18 cellular contexts compared by ENCODE assay signal in genomic region chr3:190579514-190580137, GRCh38.
A peak's percentile ranks its signal among the peaks of the same experiment; 100 is the strongest.
DNase-seq lines count a peak whose midpoint lies in the region; ATAC-seq and TF ChIP-seq lines count a peak whose summit lies in the region.
"Had no signal": no experiment of that assay in that cellular context is flagged by ENCODE, and none has a peak within 500 bp of the region (broad histone marks: within the 10 kb centered on the region; RNA-seq: fewer than 3 reads in every experiment).

No MANE protein-coding gene starts in this region.

- H3K27me3 ChIP-seq in ACC112 (ENCODE audit: insufficient read depth, low read length): no peaks in the 10 kb centered on the region
- no peaks in the 10 kb centered on the region for H3K27me3 ChIP-seq in GM23248 (replicated peaks; ENCODE audit: insufficient read depth)
- no peaks in the 10 kb centered on the region for H3K27me3 ChIP-seq in foreskin keratinocyte
- no peaks in the 10 kb centered on the region for H3K27me3 ChIP-seq in transverse colon

- H3K4me1 ChIP-seq in ACC112 (ENCODE audit: control insufficient read depth, insufficient read depth, low read length, unreplicated experiment) (peaks cover 41% of the 10 kb centered on the region), GM23248 (ENCODE audit: insufficient read depth) (peaks cover 33% of the 10 kb centered on the region), foreskin keratinocyte (peaks cover 11% of the 10 kb centered on the region), transverse colon (no peaks in the 10 kb centered on the region)

- intact Hi-C loops in transverse colon (cut with DNase I; ENCODE audit: low total_unique reads): no loop called here

- H3K4me2 ChIP-seq in GM23248 (ENCODE audit: unreplicated experiment): no peak overlapping the region

- no peak for TF ChIP-seq CTCF in foreskin keratinocyte (conservative IDR thresholded peaks at IDR 0.05)
- no peak for TF ChIP-seq CTCF in transverse colon (IDR thresholded peaks at IDR 0.05)

- H3K9ac ChIP-seq in GM23248: no peak overlapping the region
- no peak overlapping the region for H3K9ac ChIP-seq in SK-N-MC (ENCODE audit: insufficient read length)

- H3K36me3 ChIP-seq in ACC112 (ENCODE audit: insufficient read depth, low read length): peaks cover 10% of the 10 kb centered on the region; the same call in 1 of the 2 replicates
- H3K36me3 ChIP-seq in GM23248 (ENCODE audit: low read depth): no peaks in the 10 kb centered on the region
- peaks cover 38% of the 10 kb centered on the region for H3K36me3 ChIP-seq in SK-N-MC (ENCODE audit: insufficient read depth, low read length)
- no peaks in the 10 kb centered on the region for H3K36me3 ChIP-seq in transverse colon

- H3F3A ChIP-seq in GM23248 (ENCODE audit: insufficient read depth): peaks cover 25% of the 10 kb centered on the region

- peak overlapping the region; percentile 94 for H3K27ac ChIP-seq in ACC112 (ENCODE audit: low read depth, low read length)
- H3K27ac ChIP-seq in GM23248: no peak overlapping the region
- peak overlapping the region; percentile 42; the same call in 1 of the 2 replicates for H3K27ac ChIP-seq in SK-N-MC
- H3K27ac ChIP-seq in foreskin keratinocyte: no peak overlapping the region
- no peak overlapping the region for H3K27ac ChIP-seq in transverse colon
- H3K27ac ChIP-seq: C4-2B had no signal

- ATAC-seq in foreskin keratinocyte: peak; percentile 88
- ATAC-seq: HCT116, PC-3 had no signal

- H3K4me3 ChIP-seq in ACC112 (ENCODE audit: low read depth, low read length) (no peak overlapping the region), GM23248 (no peak overlapping the region), SK-N-MC (no peak overlapping the region), transverse colon (no peak overlapping the region)

- no peak overlapping the region for H2AFZ ChIP-seq in ACC112 (ENCODE audit: low read length, unreplicated experiment)
- no peak overlapping the region for H2AFZ ChIP-seq in GM23248

- H3K9me3 ChIP-seq in GM23248 (ENCODE audit: low read depth) (no peaks in the 10 kb centered on the region), SK-N-MC (ENCODE audit: low read depth, low read length) (no peaks in the 10 kb centered on the region), transverse colon (no peaks in the 10 kb centered on the region)

- DNase-seq in GM23248 (peak; percentile 25), SK-N-MC (ENCODE audit: low read depth, low spot score) (no peak), foreskin keratinocyte (peak in 1 of 2 donors; percentile 44), superior temporal gyrus (ENCODE audit: extremely low spot score) (no peak), NCI-H187 (lab: John Stamatoyannopoulos, UW) (no peak), transverse colon (no peak)
- DNase-seq: AML-193, DMS79 treated with DMSO at 0.1 percent for 48 hours, IMR-90, NCI-H1105, NCI-H2081 treated with DMSO at 0.1 percent for 48 hours, NCI-H446 treated with DMSO at 0.1 percent for 48 hours, NCI-H748 treated with DMSO at 0.1 percent for 48 hours, PC-3, RPMI8226 had no signal

- WGBS in GM23248 (ENCODE audit: low coverage in 1 of 2, low lambda C conversion rate in 2 of 2, missing lambda C conversion rate in 2 of 2), 2 experiments: 42 to 46% methylated on average over 3 of the region's 3 CpGs
- WGBS in transverse colon (ENCODE audit: low coverage in 1 of 2), 2 donors: 38 to 39% methylated on average over 3 of the region's 3 CpGs

- in situ Hi-C loops in GM23248 (cut with MboI) (no loop called here), transverse colon (cut with MboI; ENCODE audit: low pct_ligation_motif_present in 1 of 4, low pct_unique_long_range_greater_than_20kb in 1 of 4, low sequenced_read_pairs in 3 of 4) (no loop called here)

- no peak for TF ChIP-seq POLR2A in transverse colon (IDR thresholded peaks at IDR 0.05)

- no peaks in the 10 kb centered on the region for H4K20me1 ChIP-seq in GM23248 (ENCODE audit: insufficient read depth)

- H3K79me2 ChIP-seq in ACC112 (ENCODE audit: control insufficient read depth, insufficient read depth, low read length, unreplicated experiment) (no peaks in the 10 kb centered on the region), GM23248 (ENCODE audit: insufficient read depth) (peaks cover 11% of the 10 kb centered on the region; the same call in 1 of the 2 replicates)

- H3K9me2 ChIP-seq in GM23248 (ENCODE audit: insufficient read depth): no peaks in the 10 kb centered on the region

- TF ChIP-seq EP300 in transverse colon (IDR thresholded peaks at IDR 0.05; ENCODE audit: low read depth): no peak

Comparison
In these comparisons a context has a peak if more than half of its experiments do, and no peak if none do; other contexts are left out.
1. H3K27ac ChIP-seq: peak in ACC112 (single experiment) and SK-N-MC (single experiment); none in GM23248 (single experiment), foreskin keratinocyte (single experiment) and transverse colon (0 of 4).